8 cellular contexts compared by ENCODE assay signal in genomic region chr10:69317175-69318086, GRCh38. TPM values are rescaled to one million over a fixed set of nuclear protein-coding genes. Genes with fewer than 3 reads are reported as not detected.
DNase-seq lines count a peak whose midpoint lies in the region; ATAC-seq, FAIRE-seq and TF ChIP-seq lines count a peak whose summit lies in the region.

No MANE protein-coding gene starts in this region.

- no peaks in the 10 kb centered on the region for H3K9me3 Mint-ChIP-seq in activated T-helper 2 cell treated with anti-CD3 and anti-CD28 coated beads, Interferon-gamma antibody, Interleukin-2, Interleukin-4, amounts not matched to agents 10 μg/mL and 5 μg/mL and 100 μg/mL, durations not matched to agents 14 hours and 24 hours and 36 hours

- no peaks in the 10 kb centered on the region for H3K27me3 ChIP-seq in suprapubic skin

- intact Hi-C loops in activated T-helper 2 cell treated with anti-CD3 and anti-CD28 coated beads, Interferon-gamma antibody, Interleukin-2, Interleukin-4, amounts not matched to agents 10 μg/mL and 5 μg/mL and 100 μg/mL, durations not matched to agents 14 hours and 24 hours and 36 hours (cut with micrococcal nuclease): loop anchor here (2.0 to 5.0 kb wide), 8 partner anchors 31 to 595 kb away; partner anchors contain the start of genes CCAR1, DDX50 and HKDC1
- intact Hi-C loops in kidney (cut with DNase I): no loop called here

- TF ChIP-seq POLR2A in suprapubic skin (IDR thresholded peaks at IDR 0.05): no peak

- peak overlapping the region; percentile 51 to 86 for H3K4me3 ChIP-seq in kidney (ENCODE audit: low read length in 2 of 2)
- H3K4me3 ChIP-seq in suprapubic skin: peak overlapping the region; percentile 89

- peaks cover 21% of the 10 kb centered on the region for H3K36me3 Mint-ChIP-seq in activated T-helper 2 cell treated with anti-CD3 and anti-CD28 coated beads, Interferon-gamma antibody, Interleukin-2, Interleukin-4, amounts not matched to agents 10 μg/mL and 5 μg/mL and 100 μg/mL, durations not matched to agents 14 hours and 24 hours and 36 hours (ENCODE audit: low read depth)

- WGBS in suprapubic skin: 56% methylated on average over 10 of the region's 10 CpGs

- ATAC-seq in GM19035 (IDR thresholded peaks at IDR 0.05; ENCODE audit: unreplicated experiment) (peak; percentile 55), HG03469 (IDR thresholded peaks at IDR 0.05; ENCODE audit: unreplicated experiment) (peak; percentile 37)

- peak overlapping the region; percentile 88 for H3K27ac ChIP-seq in C4-2B
- peak overlapping the region; percentile 94 to 95 for H3K27ac ChIP-seq in kidney (ENCODE audit: low read depth in 2 of 2, low read length in 2 of 2)
- peak overlapping the region; percentile 96 for H3K27ac ChIP-seq in suprapubic skin

- TF ChIP-seq EP300 in suprapubic skin (IDR thresholded peaks at IDR 0.05): no peak

- peak overlapping the region; percentile 37 to 68 for H3K9ac ChIP-seq in kidney (ENCODE audit: low read length in 2 of 2)

- FAIRE-seq in kidney (lab: Jason Lieb, UNC): no peak

- TF ChIP-seq CTCF in C4-2B (conservative IDR thresholded peaks at IDR 0.05) (no peak), kidney (IDR thresholded peaks at IDR 0.05; ENCODE audit: borderline replicate concordance, extremely low read depth, insufficient read depth) (no peak), suprapubic skin (IDR thresholded peaks at IDR 0.05) (no peak)

- peak overlapping the region; percentile 86 for H3K27ac Mint-ChIP-seq in activated T-helper 2 cell treated with anti-CD3 and anti-CD28 coated beads, Interferon-gamma antibody, Interleukin-2, Interleukin-4, amounts not matched to agents 10 μg/mL and 5 μg/mL and 100 μg/mL, durations not matched to agents 14 hours and 24 hours and 36 hours

- H3K4me3 Mint-ChIP-seq in activated T-helper 2 cell treated with anti-CD3 and anti-CD28 coated beads, Interferon-gamma antibody, Interleukin-2, Interleukin-4, amounts not matched to agents 10 μg/mL and 5 μg/mL and 100 μg/mL, durations not matched to agents 14 hours and 24 hours and 36 hours (ENCODE audit: low read depth): peak overlapping the region; percentile 77

- peaks cover 20 to 23% of the 10 kb centered on the region in 2 donors for H3K4me1 ChIP-seq in kidney (ENCODE audit: control insufficient read depth in 1 of 2, insufficient read depth in 1 of 2, low read depth in 1 of 2, low read length in 2 of 2)
- peaks cover 49% of the 10 kb centered on the region for H3K4me1 ChIP-seq in suprapubic skin

- DNase-seq in activated T-helper 2 cell treated with anti-CD3 and anti-CD28 coated beads, Interferon-gamma antibody, Interleukin-2, Interleukin-4, amounts not matched to agents 10 μg/mL and 5 μg/mL and 100 μg/mL, durations not matched to agents 14 hours and 24 hours and 36 hours (ENCODE audit: low spot score): no peak
- DNase-seq in kidney (no peak), suprapubic skin (ENCODE audit: low spot score in 2 of 2) (no peak), dermis blood vessel endothelial cell (no peak), SW 1271 (lab: John Stamatoyannopoulos, UW) (no peak)

- H3K9me3 ChIP-seq in kidney (ENCODE audit: control insufficient read depth in 1 of 2, low read length in 2 of 2): no peaks in the 10 kb centered on the region
- H3K9me3 ChIP-seq in suprapubic skin: no peaks in the 10 kb centered on the region

- H3K27me3 Mint-ChIP-seq in activated T-helper 2 cell treated with anti-CD3 and anti-CD28 coated beads, Interferon-gamma antibody, Interleukin-2, Interleukin-4, amounts not matched to agents 10 μg/mL and 5 μg/mL and 100 μg/mL, durations not matched to agents 14 hours and 24 hours and 36 hours (ENCODE audit: low read depth): no peaks in the 10 kb centered on the region

- H3K36me3 ChIP-seq in kidney (ENCODE audit: control insufficient read depth in 1 of 2, insufficient read depth in 2 of 2, low read length in 2 of 2) (no peaks in the 10 kb centered on the region), suprapubic skin (no peaks in the 10 kb centered on the region)

- peaks cover 49% of the 10 kb centered on the region for H3K4me1 Mint-ChIP-seq in activated T-helper 2 cell treated with anti-CD3 and anti-CD28 coated beads, Interferon-gamma antibody, Interleukin-2, Interleukin-4, amounts not matched to agents 10 μg/mL and 5 μg/mL and 100 μg/mL, durations not matched to agents 14 hours and 24 hours and 36 hours (ENCODE audit: low read depth)

RNA-seq across cellular contexts. Expression of gene HK1, which starts 39.1 kb away (rescaled TPM):
- 197 TPM in 2 replicates for total RNA-seq in activated T-helper 2 cell treated with anti-CD3 and anti-CD28 coated beads, Interferon-gamma antibody, Interleukin-2, Interleukin-4, amounts not matched to agents 10 μg/mL and 5 μg/mL and 100 μg/mL, durations not matched to agents 14 hours and 24 hours and 36 hours
- total RNA-seq in kidney: 84.9 TPM
- 35.9 TPM for polyA plus RNA-seq in kidney (ENCODE audit: insufficient read depth, low read depth, low replicate concordance)
- 100 to 1,000 TPM; 119 to 142 (median 141) TPM for total RNA-seq in suprapubic skin
- total RNA-seq in dermis blood vessel endothelial cell: 110 and 142 TPM in 2 replicates
